In genomic region chr7:91082854-91083495, GRCh38 we compare ENCODE assay signal across 9 cellular contexts.
DNase-seq lines count a peak whose midpoint lies in the region; ATAC-seq and TF ChIP-seq lines count a peak whose summit lies in the region.
"Had no signal": no experiment of that assay in that cellular context is flagged by ENCODE, and none has a peak within 500 bp of the region (broad histone marks: within the 10 kb centered on the region; RNA-seq: fewer than 3 reads in every experiment).

No MANE protein-coding gene starts in this region.

- H3K4me1 ChIP-seq in ascending aorta (peaks cover 4 to 31% of the 10 kb centered on the region in 2 donors), right lobe of liver (no peaks in the 10 kb centered on the region)
- no peaks in the 10 kb centered on the region for H3K4me1 ChIP-seq in effector memory CD4-positive, alpha-beta T cell (ENCODE audit: control insufficient read depth, insufficient read depth, low read length, poor library complexity, severe bottlenecking)

- H3K27ac Mint-ChIP-seq in natural killer cell, result no peak overlapping the region
- H3K27ac Mint-ChIP-seq: CD8-positive, alpha-beta memory T cell had no signal

- H3K4me1 Mint-ChIP-seq in natural killer cell, result peaks cover 8% of the 10 kb centered on the region in 2 donors

- H3K4me3 ChIP-seq in LNCaP clone FGC (ENCODE audit: low read depth, low read length), result no peak overlapping the region
- peak overlapping the region in 1 of 2 donors; percentile 37 for H3K4me3 ChIP-seq in ascending aorta
- no peak overlapping the region for H3K4me3 ChIP-seq in right lobe of liver
- no peak overlapping the region for H3K4me3 ChIP-seq in effector memory CD4-positive, alpha-beta T cell (ENCODE audit: insufficient read depth, low read depth, low read length, poor library complexity, severe bottlenecking)

- no peak overlapping the region for H3K4me3 Mint-ChIP-seq in natural killer cell
- H3K4me3 Mint-ChIP-seq: CD8-positive, alpha-beta memory T cell had no signal

- intact Hi-C loops in ascending aorta (cut with DNase I) (loop anchor here (5.0 kb wide), 2 partner anchors 379 to 799 kb away; partner anchors contain the start of gene MTERF1), right lobe of liver (cut with DNase I) (no loop called here), natural killer cell (cut with micrococcal nuclease) (no loop called here)

- 44% methylated on average over 2 of the region's 2 CpGs for WGBS in right lobe of liver (ENCODE audit: insufficient coverage, low coverage, low lambda C conversion rate, missing lambda C conversion rate)

- TF ChIP-seq CTCF in LNCaP clone FGC (IDR thresholded peaks at IDR 0.05; ENCODE audit: control insufficient read depth, extremely low read depth, insufficient read depth), result peak; percentile 62
- TF ChIP-seq CTCF in ascending aorta (IDR thresholded peaks at IDR 0.05), result peak; percentile 21 to 64 (median 59)
- peak; percentile 16 to 61 (median 48) for TF ChIP-seq CTCF in right lobe of liver (IDR thresholded peaks at IDR 0.05)
- TF ChIP-seq CTCF in natural killer cell (IDR thresholded peaks at IDR 0.05), result no peak

- H3K36me3 Mint-ChIP-seq in natural killer cell, result no peaks in the 10 kb centered on the region
- H3K36me3 Mint-ChIP-seq: CD8-positive, alpha-beta memory T cell had no signal

- no peaks in the 10 kb centered on the region for H3K9me3 ChIP-seq in ascending aorta
- no peaks in the 10 kb centered on the region for H3K9me3 ChIP-seq in right lobe of liver
- no peaks in the 10 kb centered on the region for H3K9me3 ChIP-seq in effector memory CD4-positive, alpha-beta T cell (ENCODE audit: control insufficient read depth, low read length)

- no peaks in the 10 kb centered on the region for H3K27me3 Mint-ChIP-seq in natural killer cell (ENCODE audit: low read depth in 2 of 2)

- TF ChIP-seq POLR2A in right lobe of liver (IDR thresholded peaks at IDR 0.05), result no peak

- no peaks in the 10 kb centered on the region for H3K36me3 ChIP-seq in ascending aorta
- H3K36me3 ChIP-seq in right lobe of liver, result no peaks in the 10 kb centered on the region
- H3K36me3 ChIP-seq in effector memory CD4-positive, alpha-beta T cell (ENCODE audit: control insufficient read depth, insufficient read depth, low read length), result no peaks in the 10 kb centered on the region

- H3K27me3 ChIP-seq in ascending aorta (no peaks in the 10 kb centered on the region), right lobe of liver (no peaks in the 10 kb centered on the region)
- H3K27me3 ChIP-seq in effector memory CD4-positive, alpha-beta T cell (replicated peaks; ENCODE audit: control insufficient read depth, insufficient read depth, low read length, poor library complexity, severe bottlenecking), result no peaks in the 10 kb centered on the region

- H3K27ac ChIP-seq in ascending aorta, result peak overlapping the region; percentile 20 to 59
- no peak overlapping the region for H3K27ac ChIP-seq in right lobe of liver
- H3K27ac ChIP-seq in effector memory CD4-positive, alpha-beta T cell (ENCODE audit: insufficient read depth, low read length, poor library complexity, severe bottlenecking), result no peak overlapping the region

- DNase-seq in NCI-H2029 treated with DMSO at 0.1 percent for 48 hours (lab: John Stamatoyannopoulos, UW) (peak; percentile 52), NCI-H2029 (lab: John Stamatoyannopoulos, UW) (no peak), LNCaP clone FGC (ENCODE audit: low read depth) (no peak), ascending aorta (ENCODE audit: low spot score in 2 of 2) (no peak), right lobe of liver (no peak), natural killer cell (no peak), anterior cingulate cortex (lab: John Stamatoyannopoulos, UW) (no peak)
- no peak for DNase-seq in effector memory CD4-positive, alpha-beta T cell

- ATAC-seq in right lobe of liver (peak in 1 of 4 donors; percentile 54), natural killer cell (no peak)

- peaks cover 0 to 2% of the 10 kb centered on the region in 2 donors for H3K9me3 Mint-ChIP-seq in natural killer cell

Comparison
In these comparisons a context has a peak if more than half of its experiments do, and no peak if none do; other contexts are left out.
1. H3K27ac ChIP-seq: peak in ascending aorta (2 of 2); none in right lobe of liver (0 of 3) and effector memory CD4-positive, alpha-beta T cell (single experiment).